8 cellular contexts compared by ENCODE assay signal in the genomic region with DNA sequence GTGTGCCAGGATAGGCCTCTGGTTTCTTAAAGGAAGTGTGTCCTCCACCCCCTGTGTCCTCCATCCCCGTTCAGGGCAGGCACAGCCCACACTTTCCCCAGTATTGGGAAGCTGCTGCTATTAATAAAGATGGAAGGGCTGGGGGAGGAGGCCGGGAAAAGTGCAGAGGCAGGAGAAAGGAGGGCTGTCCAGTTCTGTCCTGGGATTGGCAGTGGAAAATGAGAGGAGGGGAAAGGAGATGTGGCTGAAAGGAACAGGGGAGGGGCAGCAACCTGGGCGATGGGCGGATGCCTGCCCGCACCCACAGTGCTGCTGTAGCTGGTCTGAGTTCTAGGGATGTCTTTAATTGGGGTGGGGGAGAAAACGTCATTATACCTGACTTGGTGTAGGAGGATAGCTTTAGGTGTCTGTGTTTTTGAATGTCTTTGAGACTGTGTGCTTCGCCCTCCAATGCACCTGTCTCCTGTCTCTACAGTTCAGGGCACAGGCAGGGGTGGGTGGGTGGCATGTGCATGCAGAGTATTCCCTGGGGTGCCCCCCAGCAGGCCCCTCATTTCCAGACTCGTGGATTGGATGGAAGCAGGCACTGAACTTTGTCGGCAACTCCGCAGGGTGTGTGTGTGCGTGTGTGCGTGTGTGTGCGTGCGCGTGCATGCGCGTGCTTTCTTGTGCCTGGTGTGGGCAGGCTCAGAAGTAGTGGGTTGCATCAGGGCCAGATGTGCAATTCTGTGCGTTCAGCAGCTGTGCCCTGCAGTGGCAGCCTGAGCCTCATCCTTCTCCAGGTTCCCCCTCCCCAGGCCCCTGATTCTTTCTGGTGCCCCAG. TPM values are rescaled to one million over a fixed set of nuclear protein-coding genes. Genes with fewer than 3 reads are reported as not detected.
DNase-seq lines count a peak whose midpoint lies in the region; ATAC-seq and TF ChIP-seq lines count a peak whose summit lies in the region.

No MANE protein-coding gene starts in this region.

- no peaks in the 10 kb centered on the region for H3K36me3 ChIP-seq in KMS-11 (ENCODE audit: insufficient read depth)
- peaks cover 0 to 12% (median 0%) of the 10 kb centered on the region in 3 experiments for H3K36me3 ChIP-seq in naive thymus-derived CD4-positive, alpha-beta T cell (ENCODE audit: control insufficient read depth in 2 of 3, insufficient read depth in 3 of 3, low read length in 3 of 3)
- no peaks in the 10 kb centered on the region for H3K36me3 ChIP-seq in transverse colon

- in situ Hi-C loops in transverse colon (cut with MboI; ENCODE audit: low pct_ligation_motif_present in 1 of 4, low pct_unique_long_range_greater_than_20kb in 1 of 4, low sequenced_read_pairs in 3 of 4): no loop called here

- no peak overlapping the region for H2AFZ ChIP-seq in KMS-11 (ENCODE audit: low read depth)

- peaks cover 55% of the 10 kb centered on the region for H3K4me1 ChIP-seq in KMS-11 (ENCODE audit: low read depth, poor library complexity, severe bottlenecking)
- peaks cover 49% of the 10 kb centered on the region in 2 donors for H3K4me1 ChIP-seq in naive thymus-derived CD4-positive, alpha-beta T cell (ENCODE audit: control insufficient read depth in 2 of 2, insufficient read depth in 2 of 2, low read length in 2 of 2)
- peaks cover 46 to 60% (median 59%) of the 10 kb centered on the region in 4 donors for H3K4me1 ChIP-seq in transverse colon

- H3K79me2 ChIP-seq in KMS-11 (ENCODE audit: insufficient read depth, low read depth): peaks cover 81% of the 10 kb centered on the region

- H3K4me1 Mint-ChIP-seq in naive thymus-derived CD4-positive, alpha-beta T cell: peaks cover 46 to 60% (median 56%) of the 10 kb centered on the region in 7 donors

- ATAC-seq in naive thymus-derived CD4-positive, alpha-beta T cell: no peak
- no peak for ATAC-seq in HG03521 (IDR thresholded peaks at IDR 0.05; ENCODE audit: unreplicated experiment)
- ATAC-seq in GM21381 (IDR thresholded peaks at IDR 0.05; ENCODE audit: unreplicated experiment): no peak

- H3K36me3 Mint-ChIP-seq in naive thymus-derived CD4-positive, alpha-beta T cell: peaks cover 0 to 19% (median 0%) of the 10 kb centered on the region in 5 donors

- TF ChIP-seq EP300 in transverse colon (IDR thresholded peaks at IDR 0.05; ENCODE audit: low read depth): no peak

- no peaks in the 10 kb centered on the region for H3K27me3 ChIP-seq in KMS-11 (ENCODE audit: insufficient read depth, low read depth)
- no peaks in the 10 kb centered on the region for H3K27me3 ChIP-seq in naive thymus-derived CD4-positive, alpha-beta T cell (ENCODE audit: control insufficient read depth in 2 of 2, insufficient read depth in 2 of 2, low read length in 2 of 2)
- no peaks in the 10 kb centered on the region for H3K27me3 ChIP-seq in transverse colon

- intact Hi-C loops in naive thymus-derived CD4-positive, alpha-beta T cell (cut with micrococcal nuclease): loop anchor here (1.0 to 10.0 kb wide), 9 partner anchors 14 to 1618 kb away; partner anchors contain the start of genes ARL3 (in 1 of the 2), GBF1 (in 1 of the 2), GSTO2 (in 1 of the 2) and OGA (in 1 of the 2)
- intact Hi-C loops in transverse colon (cut with DNase I; ENCODE audit: low total_unique reads): no loop called here

- H3K4me2 ChIP-seq in KMS-11: peak overlapping the region; percentile 96

- DNase-seq in activated CD4-positive, alpha-beta T cell treated with anti-CD3 and anti-CD28 coated beads, Interleukin-2, amount 50 U/mL, for 48 hours: peak; percentile 53 to 67
- DNase-seq in epithelial cell of esophagus (ENCODE audit: low read depth) (peak; percentile 48), transverse colon (peak; percentile 46)
- DNase-seq in naive thymus-derived CD4-positive, alpha-beta T cell: peak in 8 of 9 donors; percentile 29 to 60 (median 47)

- TF ChIP-seq CTCF in 22Rv1 (IDR thresholded peaks at IDR 0.05): no peak
- no peak for TF ChIP-seq CTCF in KMS-11 (conservative IDR thresholded peaks at IDR 0.05; ENCODE audit: low read depth, low read length)
- TF ChIP-seq CTCF in epithelial cell of esophagus (IDR thresholded peaks at IDR 0.05; ENCODE audit: insufficient read depth, low read depth, low read length, missing control alignments): no peak
- no peak for TF ChIP-seq CTCF in transverse colon (IDR thresholded peaks at IDR 0.05)

- WGBS in transverse colon (ENCODE audit: low coverage in 1 of 2), 2 donors: 4 to 15% methylated on average over 7 to 18 of the region's 18 CpGs

- H3K27ac Mint-ChIP-seq in naive thymus-derived CD4-positive, alpha-beta T cell: peak overlapping the region; percentile 89 to 99 (median 96)

- POLR2A ChIA-PET in naive thymus-derived CD4-positive, alpha-beta T cell (lab: Charles Lee): interaction anchor here (0.6 to 6.4 kb wide), 15 partner anchors 7 to 617 kb away, joined by 3 to 169 read pairs (median 5); partner anchors contain the start of genes ARL3, SFXN2 and WBP1L

- H3K4me3 ChIP-seq in KMS-11 (IDR thresholded peaks at IDR 0.05; ENCODE audit: insufficient read depth, low read depth, low read length) (no peak overlapping the region), epithelial cell of esophagus (ENCODE audit: low read length) (peak overlapping the region; percentile 91), transverse colon (peak overlapping the region; percentile 63 to 99 (median 92))
- peak overlapping the region; percentile 99 for H3K4me3 ChIP-seq in naive thymus-derived CD4-positive, alpha-beta T cell (ENCODE audit: low read length)

- peaks cover 11% of the 10 kb centered on the region for H4K20me1 ChIP-seq in KMS-11 (ENCODE audit: insufficient read depth)

- H3K27ac ChIP-seq in 22Rv1: peak overlapping the region; percentile 98
- peak overlapping the region; percentile 98; the same call in 1 of the 2 replicates for H3K27ac ChIP-seq in KMS-11
- H3K27ac ChIP-seq in naive thymus-derived CD4-positive, alpha-beta T cell (ENCODE audit: low read depth, low read length): peak overlapping the region; percentile 98
- H3K27ac ChIP-seq in transverse colon: peak overlapping the region; percentile 96 to 100 (median 100)

- H3K27me3 Mint-ChIP-seq in naive thymus-derived CD4-positive, alpha-beta T cell: no peaks in the 10 kb centered on the region

- no peaks in the 10 kb centered on the region for H3K9me3 Mint-ChIP-seq in naive thymus-derived CD4-positive, alpha-beta T cell

- no peaks in the 10 kb centered on the region for H3K9me3 ChIP-seq in naive thymus-derived CD4-positive, alpha-beta T cell (ENCODE audit: control insufficient read depth in 2 of 3, low read length in 3 of 3)
- no peaks in the 10 kb centered on the region for H3K9me3 ChIP-seq in transverse colon

- H3K9ac ChIP-seq in KMS-11: peak overlapping the region; percentile 95; the same call in 1 of the 2 replicates

- CTCF ChIA-PET in naive thymus-derived CD4-positive, alpha-beta T cell (lab: Charles Lee): interaction anchor here (1.4 to 4.1 kb wide), 3 partner anchors 11 to 67 kb away, joined by 3 to 22 read pairs (median 16); partner anchors contain the start of genes ARL3 and SFXN2

- no peak for TF ChIP-seq POLR2A in transverse colon (IDR thresholded peaks at IDR 0.05)

- H3K4me3 Mint-ChIP-seq in naive thymus-derived CD4-positive, alpha-beta T cell: peak overlapping the region; percentile 91 to 99 (median 98)

RNA-seq across cellular contexts. Expression of gene TRIM8, which starts 2.5 kb away (rescaled TPM):
- total RNA-seq in naive thymus-derived CD4-positive, alpha-beta T cell: 10 to 100 TPM; 55.2 to 88.7 (median 59.1) TPM
- polyA plus RNA-seq in naive thymus-derived CD4-positive, alpha-beta T cell: 10 to 100 TPM; 23.9 to 50.5 TPM
- total RNA-seq in transverse colon: 100 to 1,000 TPM in 1 of 4 donors, 10 to 100 TPM in 3; 59.1 to 108 (median 66.8) TPM
